Comparison of ENCODE assay signal across 3 cellular contexts in the genomic region with DNA sequence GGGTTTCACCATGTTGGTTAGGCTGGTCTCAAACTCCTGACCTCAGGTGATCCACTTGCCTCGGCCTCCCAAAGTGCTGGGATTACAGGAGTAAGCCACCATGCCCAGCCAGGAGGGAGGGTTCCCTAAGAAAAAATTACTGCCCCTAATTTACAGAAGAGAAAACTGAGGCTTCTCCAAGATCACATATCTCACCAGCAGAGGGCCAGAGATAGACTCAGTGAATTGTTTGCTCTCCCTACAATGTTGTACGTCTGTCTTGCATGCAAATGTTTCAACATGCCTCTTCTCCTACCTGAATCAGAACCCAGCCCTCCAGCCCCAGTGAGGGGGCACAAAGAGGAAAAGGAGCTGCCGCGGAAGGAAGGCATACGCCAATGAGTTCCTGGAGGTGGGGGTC.
A peak's percentile ranks its signal among the peaks of the same experiment; 100 is the strongest.
TF ChIP-seq lines count a peak whose summit lies in the region.

No MANE protein-coding gene starts in this region.

TF ChIP-seq in HepG2, 621 proteins besides CTCF, POLR2A, EP300 and RAD21:
- no peak for TF ChIP-seq MED8 (CRISPR knock-in tag; IDR thresholded peaks at IDR 0.05; ENCODE audit: insufficient replicate concordance)
- TF ChIP-seq ZNF768 (CRISPR knock-in tag; IDR thresholded peaks at IDR 0.05): no peak
- no peak for TF ChIP-seq ZNF317 (CRISPR knock-in tag; IDR thresholded peaks at IDR 0.05)
- peak; percentile 82 for TF ChIP-seq KDM1A (CRISPR knock-in tag; IDR thresholded peaks at IDR 0.05)
- TF ChIP-seq MLLT10 (CRISPR knock-in tag; IDR thresholded peaks at IDR 0.05): no peak
- TF ChIP-seq AGO1 (IDR thresholded peaks at IDR 0.05; ENCODE audit: low read depth, low read length, poor library complexity, severe bottlenecking): no peak
- peak; percentile 92 for TF ChIP-seq ZNF629 (CRISPR knock-in tag; conservative IDR thresholded peaks at IDR 0.05)
- TF ChIP-seq, protein P1, sequence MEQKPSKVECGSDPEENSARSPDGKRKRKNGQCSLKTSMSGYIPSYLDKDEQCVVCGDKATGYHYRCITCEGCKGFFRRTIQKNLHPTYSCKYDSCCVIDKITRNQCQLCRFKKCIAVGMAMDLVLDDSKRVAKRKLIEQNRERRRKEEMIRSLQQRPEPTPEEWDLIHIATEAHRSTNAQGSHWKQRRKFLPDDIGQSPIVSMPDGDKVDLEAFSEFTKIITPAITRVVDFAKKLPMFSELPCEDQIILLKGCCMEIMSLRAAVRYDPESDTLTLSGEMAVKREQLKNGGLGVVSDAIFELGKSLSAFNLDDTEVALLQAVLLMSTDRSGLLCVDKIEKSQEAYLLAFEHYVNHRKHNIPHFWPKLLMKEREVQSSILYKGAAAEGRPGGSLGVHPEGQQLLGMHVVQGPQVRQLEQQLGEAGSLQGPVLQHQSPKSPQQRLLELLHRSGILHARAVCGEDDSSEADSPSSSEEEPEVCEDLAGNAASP (CRISPR knock-in tag; IDR thresholded peaks at IDR 0.05; ENCODE audit: borderline replicate concordance): no peak
- TF ChIP-seq ZNF841 (CRISPR knock-in tag; IDR thresholded peaks at IDR 0.05; ENCODE audit: borderline replicate concordance): no peak
- TF ChIP-seq ZMYM3 (CRISPR knock-in tag; IDR thresholded peaks at IDR 0.05): 0 out of 2 replicates have a peak, but pooled peaks have one; percentile 9
- TF ChIP-seq, protein P2, sequence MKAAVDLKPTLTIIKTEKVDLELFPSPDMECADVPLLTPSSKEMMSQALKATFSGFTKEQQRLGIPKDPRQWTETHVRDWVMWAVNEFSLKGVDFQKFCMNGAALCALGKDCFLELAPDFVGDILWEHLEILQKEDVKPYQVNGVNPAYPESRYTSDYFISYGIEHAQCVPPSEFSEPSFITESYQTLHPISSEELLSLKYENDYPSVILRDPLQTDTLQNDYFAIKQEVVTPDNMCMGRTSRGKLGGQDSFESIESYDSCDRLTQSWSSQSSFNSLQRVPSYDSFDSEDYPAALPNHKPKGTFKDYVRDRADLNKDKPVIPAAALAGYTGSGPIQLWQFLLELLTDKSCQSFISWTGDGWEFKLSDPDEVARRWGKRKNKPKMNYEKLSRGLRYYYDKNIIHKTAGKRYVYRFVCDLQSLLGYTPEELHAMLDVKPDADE (CRISPR knock-in tag; IDR thresholded peaks at IDR 0.05): no peak
- TF ChIP-seq MIER3 (CRISPR knock-in tag; IDR thresholded peaks at IDR 0.05; ENCODE audit: borderline replicate concordance): no peak
- TF ChIP-seq TOE1 (CRISPR knock-in tag; IDR thresholded peaks at IDR 0.05): no peak
- no peak for TF ChIP-seq AKAP8 (CRISPR knock-in tag; IDR thresholded peaks at IDR 0.05)
- TF ChIP-seq PHF8 (CRISPR knock-in tag; IDR thresholded peaks at IDR 0.05): no peak
- no peak for TF ChIP-seq ZNF780A (CRISPR knock-in tag; IDR thresholded peaks at IDR 0.05)
- TF ChIP-seq ZNF792 (CRISPR knock-in tag; IDR thresholded peaks at IDR 0.05): no peak

TF ChIP-seq in IMR-90, 13 proteins besides CTCF, POLR2A, EP300 and RAD21:
- TF ChIP-seq RCOR1 (IDR thresholded peaks at IDR 0.05; ENCODE audit: insufficient replicate concordance, low read length) (no peak), CEBPB (IDR thresholded peaks at IDR 0.05; ENCODE audit: low read depth, low read length) (no peak), CHD1 (IDR thresholded peaks at IDR 0.05; ENCODE audit: low read depth, low read length) (no peak), MXI1 (IDR thresholded peaks at IDR 0.05; ENCODE audit: borderline replicate concordance, low read depth, low read length) (no peak), SMC3 (IDR thresholded peaks at IDR 0.05; ENCODE audit: low read depth, low read length) (no peak), NFE2L2 (IDR thresholded peaks at IDR 0.05; ENCODE audit: low read depth, low read length) (no peak), MAZ (IDR thresholded peaks at IDR 0.05; ENCODE audit: borderline replicate concordance, low read depth, low read length) (no peak), RFX5 (IDR thresholded peaks at IDR 0.05; ENCODE audit: low read depth, low read length) (no peak), BHLHE40 (IDR thresholded peaks at IDR 0.05; ENCODE audit: low read depth, low read length) (no peak), MAFK (IDR thresholded peaks at IDR 0.05; ENCODE audit: low read depth, low read length) (no peak), FOS (IDR thresholded peaks at IDR 0.05; ENCODE audit: low read depth, low read length) (no peak)
- TF ChIP-seq, protein P3, sequence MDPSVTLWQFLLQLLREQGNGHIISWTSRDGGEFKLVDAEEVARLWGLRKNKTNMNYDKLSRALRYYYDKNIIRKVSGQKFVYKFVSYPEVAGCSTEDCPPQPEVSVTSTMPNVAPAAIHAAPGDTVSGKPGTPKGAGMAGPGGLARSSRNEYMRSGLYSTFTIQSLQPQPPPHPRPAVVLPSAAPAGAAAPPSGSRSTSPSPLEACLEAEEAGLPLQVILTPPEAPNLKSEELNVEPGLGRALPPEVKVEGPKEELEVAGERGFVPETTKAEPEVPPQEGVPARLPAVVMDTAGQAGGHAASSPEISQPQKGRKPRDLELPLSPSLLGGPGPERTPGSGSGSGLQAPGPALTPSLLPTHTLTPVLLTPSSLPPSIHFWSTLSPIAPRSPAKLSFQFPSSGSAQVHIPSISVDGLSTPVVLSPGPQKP (IDR thresholded peaks at IDR 0.05; ENCODE audit: borderline replicate concordance, low read depth, low read length): no peak
- TF ChIP-seq, protein P4, sequence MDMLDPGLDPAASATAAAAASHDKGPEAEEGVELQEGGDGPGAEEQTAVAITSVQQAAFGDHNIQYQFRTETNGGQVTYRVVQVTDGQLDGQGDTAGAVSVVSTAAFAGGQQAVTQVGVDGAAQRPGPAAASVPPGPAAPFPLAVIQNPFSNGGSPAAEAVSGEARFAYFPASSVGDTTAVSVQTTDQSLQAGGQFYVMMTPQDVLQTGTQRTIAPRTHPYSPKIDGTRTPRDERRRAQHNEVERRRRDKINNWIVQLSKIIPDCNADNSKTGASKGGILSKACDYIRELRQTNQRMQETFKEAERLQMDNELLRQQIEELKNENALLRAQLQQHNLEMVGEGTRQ (IDR thresholded peaks at IDR 0.05; ENCODE audit: low read depth, low read length): no peak

TF ChIP-seq in WTC11, 78 proteins besides CTCF, POLR2A, EP300 and RAD21:
- TF ChIP-seq GTF2I (CRISPR knock-in tag; conservative IDR thresholded peaks at IDR 0.05) (peak; percentile 51; the same call in 1 of the 2 replicates), GABPB1 (CRISPR knock-in tag; IDR thresholded peaks at IDR 0.05) (no peak)
